ENCODE assay signal across 27 cellular contexts in genomic region chr13:88417801-88418200, GRCh38.
"Had no signal": no experiment of that assay in that cellular context is flagged by ENCODE, and none has a peak within 500 bp of the region (broad histone marks: within the 10 kb centered on the region; RNA-seq: fewer than 3 reads in every experiment).

No MANE protein-coding gene starts in this region.

- H3K27ac ChIP-seq: stomach, suprapubic skin, testis, thoracic aorta, thyroid gland, tibial artery, tibial nerve, transverse colon, upper lobe of left lung, upper lobe of right lung, uterus, vagina had no signal

- H3K27me3 ChIP-seq: stomach, suprapubic skin, testis, thyroid gland, tibial artery, tibial nerve, transverse colon, upper lobe of left lung, upper lobe of right lung, uterus, vagina had no signal

- H3K4me3 ChIP-seq: stomach, suprapubic skin, testis, thoracic aorta, thyroid gland, tibial artery, tibial nerve, transverse colon, upper lobe of left lung, upper lobe of right lung, uterus, vagina had no signal

- ATAC-seq: stimulated activated effector memory CD8-positive, alpha-beta T cell treated with anti-CD3 and anti-CD28 coated beads, Interleukin-12 subunit alpha, Interleukin-12 subunit beta, amount 100 ng/mL, for 72 hours; stimulated activated memory B cell treated with anti-CD40 and anti-IgM and Interleukin-4, amounts not matched to agents 10 μg/mL and 1 μg/mL and 100 μg/mL, for 72 hours; stimulated activated naive B cell treated with anti-CD40 and anti-IgM and Interleukin-4, amounts not matched to agents 10 μg/mL and 1 μg/mL and 100 μg/mL, for 72 hours; stimulated activated naive CD8-positive, alpha-beta T cell treated with anti-CD3 and anti-CD28 coated beads, Interleukin-15, amount 100 ng/mL, for 72 hours; stimulated activated naive CD8-positive, alpha-beta T cell treated with anti-CD3 and anti-CD28 coated beads, Interleukin-15, Interleukin-2, amounts not matched to agents 100 U/mL and 50 U/mL, for 24 hours; upper lobe of right lung had no signal

- H3K4me1 ChIP-seq: stomach, suprapubic skin, testis, thyroid gland, tibial artery, tibial nerve, transverse colon, upper lobe of left lung, upper lobe of right lung, uterus, vagina had no signal

- FAIRE-seq: urothelium cell line had no signal

- H3K36me3 ChIP-seq: stomach, suprapubic skin, thoracic aorta, thyroid gland, tibial artery, tibial nerve, transverse colon, upper lobe of left lung, upper lobe of right lung, uterus, vagina had no signal

- H3K9me3 ChIP-seq: suprapubic skin, testis, thoracic aorta, thyroid gland, tibial artery, tibial nerve, transverse colon, upper lobe of left lung, upper lobe of right lung, uterus, vagina had no signal

- DNase-seq: stimulated activated CD4-positive, alpha-beta T cell treated with anti-CD3 and anti-CD28 coated beads, Interleukin-2, amount 100 ng/mL, for 48 hours; stimulated activated CD4-positive, alpha-beta T cell treated with anti-CD3 and anti-CD28 coated beads, Interleukin-4, amount 100 ng/mL, for 1 hour; stimulated activated CD4-positive, alpha-beta T cell treated with anti-CD3 and anti-CD28 coated beads, Interleukin-4, amount 100 ng/mL, for 24 hours; stimulated activated CD4-positive, alpha-beta T cell treated with anti-CD3 and anti-CD28 coated beads, Interleukin-4, amount 100 ng/mL, for 4 hours; stimulated activated CD8-positive, alpha-beta memory T cell treated with anti-CD3 and anti-CD28 coated beads, Interleukin-4, amount 100 ng/mL, for 48 hours; stimulated activated naive B cell treated with anti-CD40 and anti-IgM and Interleukin-4, amounts not matched to agents 10 μg/mL and 1 μg/mL and 100 μg/mL, for 72 hours; stimulated activated naive CD4-positive, alpha-beta T cell; stimulated activated naive CD4-positive, alpha-beta T cell treated with Interleukin-2 at 50 U/mL for 16 hours; stimulated activated naive CD8-positive, alpha-beta T cell treated with anti-CD3 and anti-CD28 coated beads, Interleukin-15, amount 100 ng/mL, for 72 hours; stimulated activated naive CD8-positive, alpha-beta T cell treated with anti-CD3 and anti-CD28 coated beads, Interleukin-15, Interleukin-2, amounts not matched to agents 100 U/mL and 50 U/mL, for 24 hours; stomach; substantia nigra; testis; thyroid gland; tibial artery; transverse colon; trophoblast cell; upper lobe of left lung; upper lobe of right lung; uterus had no signal
